In genomic region chr9:113742471-113742870, GRCh38 we compare ENCODE assay signal across 1 cellular context.
TF ChIP-seq lines count a peak whose summit lies in the region.

No MANE protein-coding gene starts in this region.

TF ChIP-seq in GM23338, 12 proteins besides CTCF, POLR2A, EP300 and RAD21 (continued from another document):
- TF ChIP-seq ETS1 (IDR thresholded peaks at IDR 0.05) = no peak
- no peak for TF ChIP-seq STAT1 (IDR thresholded peaks at IDR 0.05; ENCODE audit: unreplicated experiment)
- TF ChIP-seq EZH2phosphoT487 (IDR thresholded peaks at IDR 0.05; ENCODE audit: unreplicated experiment) = no peak
- TF ChIP-seq NANOG (IDR thresholded peaks at IDR 0.05; ENCODE audit: borderline replicate concordance) = no peak
TF ChIP-seq in GM23338: peak in this region for 0.
